ENCODE assay signal across 9 cellular contexts in genomic region chr3:186532641-186533072, GRCh38. TPM values are rescaled to one million over a fixed set of nuclear protein-coding genes. Genes with fewer than 3 reads are reported as not detected.
DNase-seq lines count a peak whose midpoint lies in the region; ATAC-seq lines count a peak whose summit lies in the region.
"Had no signal": no experiment of that assay in that cellular context is flagged by ENCODE, and none has a peak within 500 bp of the region (broad histone marks: within the 10 kb centered on the region; RNA-seq: fewer than 3 reads in every experiment).

No MANE protein-coding gene starts in this region.

- no peaks in the 10 kb centered on the region for H3K36me3 Mint-ChIP-seq in memory B cell

- H3K9me3 Mint-ChIP-seq in memory B cell, result peaks cover 1% of the 10 kb centered on the region

- H3K27me3 Mint-ChIP-seq in memory B cell, result no peaks in the 10 kb centered on the region

- DNase-seq in NOMO-1 treated with DMSO at 0.1 percent for 48 hours (lab: John Stamatoyannopoulos, UW; ENCODE audit: unreplicated experiment), result peak; percentile 77
- peak in 1 of 2 donors; percentile 51 for DNase-seq in memory B cell (ENCODE audit: low spot score in 2 of 2)
- no peak for DNase-seq in hippocampal formation (lab: John Stamatoyannopoulos, UW)
- no peak for DNase-seq in NCI-H510A treated with DMSO at 0.1 percent for 48 hours (lab: John Stamatoyannopoulos, UW)
- no peak for DNase-seq in NCI-H82 treated with DMSO at 0.1 percent for 48 hours (lab: John Stamatoyannopoulos, UW; ENCODE audit: unreplicated experiment)
- DNase-seq in HT-29 (ENCODE audit: low spot score), result no peak
- DNase-seq: cortex of kidney had no signal

- ATAC-seq in GM18870 (IDR thresholded peaks at IDR 0.05; ENCODE audit: unreplicated experiment) (peak; percentile 54), HG02759 (IDR thresholded peaks at IDR 0.05; ENCODE audit: unreplicated experiment) (peak; percentile 68), memory B cell (ENCODE audit: low read depth) (peak; percentile 56)

- peaks cover 65% of the 10 kb centered on the region for H3K4me1 Mint-ChIP-seq in memory B cell

- peak overlapping the region; percentile 99 for H3K27ac Mint-ChIP-seq in memory B cell

- H3K4me3 Mint-ChIP-seq in memory B cell, result peak overlapping the region; percentile 55

RNA-seq across cellular contexts. Expression of gene CRYGS, which starts 11.5 kb away (rescaled TPM):
- total RNA-seq in HT-29 (2014; rRNA removed; shearing (Covaris generic)), result 0.28 and 0.86 TPM in 2 replicates

RNA-seq across cellular contexts. Expression of gene TBCCD1, which starts 34.5 kb away (rescaled TPM):
- total RNA-seq in HT-29 (2014; rRNA removed; shearing (Covaris generic)), result 7.0 and 8.8 TPM in 2 replicates

RNA-seq across cellular contexts. Expression of gene DNAJB11, which starts 37.9 kb away (rescaled TPM):
- total RNA-seq in HT-29 (2014; rRNA removed; shearing (Covaris generic)), result 63.5 and 71.3 TPM in 2 replicates
